Comparison of ENCODE assay signal across 26 cellular contexts in genomic region chr6:31949926-31950548, GRCh38. TPM values are rescaled to one million over a fixed set of nuclear protein-coding genes. Genes with fewer than 3 reads are reported as not detected.
DNase-seq lines count a peak whose midpoint lies in the region; ATAC-seq and TF ChIP-seq lines count a peak whose summit lies in the region.
"Had no signal": no experiment of that assay in that cellular context is flagged by ENCODE, and none has a peak within 500 bp of the region (broad histone marks: within the 10 kb centered on the region; RNA-seq: fewer than 3 reads in every experiment).

No MANE protein-coding gene starts in this region.

- DNase-seq in CD8-positive, alpha-beta memory T cell: no peak
- no peak for DNase-seq in activated naive CD4-positive, alpha-beta T cell treated with anti-CD3 and anti-CD28 coated beads, Interleukin-2, amount 10 ng/mL, durations not matched to agents 7 days and 5 days
- no peak for DNase-seq in T-helper 2 cell treated with Interferon-gamma antibody and Interleukin-4, amounts not matched to agents 5 μg/mL and 100 μg/mL, for 36 hours (ENCODE audit: low spot score)
- DNase-seq: activated CD4-positive, alpha-beta T cell treated with anti-CD3 and anti-CD28 coated beads for 48 hours; activated CD8-positive, alpha-beta memory T cell treated with anti-CD3 and anti-CD28 coated beads, Interleukin-2, amount 50 U/mL, for 4 hours; DMS 273 treated with DMSO at 0.1 percent for 48 hours; effector CD4-positive, alpha-beta T cell; foreskin fibroblast; heart right ventricle; left colon; NCI-H1105; NCI-H2029 treated with DMSO at 0.1 percent for 48 hours; NCI-H2227 treated with DMSO at 0.1 percent for 48 hours; NCI-H69; psoas muscle; stimulated activated CD8-positive, alpha-beta memory T cell treated with anti-CD3 and anti-CD28 coated beads, Interleukin-4, amount 100 ng/mL, for 48 hours; upper lobe of left lung had no signal

- CTCF ChIA-PET in CD8-positive, alpha-beta memory T cell (lab: Charles Lee): no interaction called here
- CTCF ChIA-PET in activated naive CD4-positive, alpha-beta T cell treated with anti-CD3 and anti-CD28 coated beads, Interleukin-2, amount 10 ng/mL, durations not matched to agents 7 days and 5 days (lab: Charles Lee): interaction anchor here (0.8 kb wide), 1 partner anchor 26 kb away, joined by 3 read pairs; no protein-coding TSS in a partner anchor

- peaks cover 11 to 44% (median 12%) of the 10 kb centered on the region in 3 donors for H3K36me3 Mint-ChIP-seq in CD8-positive, alpha-beta memory T cell
- H3K36me3 Mint-ChIP-seq in activated naive CD4-positive, alpha-beta T cell treated with anti-CD3 and anti-CD28 coated beads, Interleukin-2, amount 10 ng/mL, durations not matched to agents 7 days and 5 days: peaks cover 27% of the 10 kb centered on the region
- H3K36me3 Mint-ChIP-seq in T-helper 2 cell treated with Interferon-gamma antibody and Interleukin-4, amounts not matched to agents 5 μg/mL and 100 μg/mL, for 36 hours (ENCODE audit: low read depth): peaks cover 22% of the 10 kb centered on the region

- no peak overlapping the region for H3K4me3 Mint-ChIP-seq in CD8-positive, alpha-beta memory T cell
- H3K4me3 Mint-ChIP-seq in activated naive CD4-positive, alpha-beta T cell treated with anti-CD3 and anti-CD28 coated beads, Interleukin-2, amount 10 ng/mL, durations not matched to agents 7 days and 5 days: no peak overlapping the region
- H3K4me3 Mint-ChIP-seq in T-helper 2 cell treated with Interferon-gamma antibody and Interleukin-4, amounts not matched to agents 5 μg/mL and 100 μg/mL, for 36 hours: no peak overlapping the region
- H3K4me3 Mint-ChIP-seq: IgD-negative memory B cell, memory B cell had no signal

- H3K4me1 ChIP-seq in CD8-positive, alpha-beta memory T cell (ENCODE audit: insufficient read depth, low read length): no peaks in the 10 kb centered on the region
- peaks cover 2 to 32% (median 20%) of the 10 kb centered on the region in 4 donors for H3K4me1 ChIP-seq in liver (ENCODE audit: control insufficient read depth in 4 of 4, insufficient read depth in 4 of 4, low read length in 3 of 4)
- H3K4me1 ChIP-seq: HAP-1, psoas muscle had no signal

- H3K27ac Mint-ChIP-seq in CD8-positive, alpha-beta memory T cell: peak overlapping the region in 5 of 8 donors; percentile 34 to 78 (median 76)
- H3K27ac Mint-ChIP-seq in activated naive CD4-positive, alpha-beta T cell treated with anti-CD3 and anti-CD28 coated beads, Interleukin-2, amount 10 ng/mL, durations not matched to agents 7 days and 5 days: no peak overlapping the region
- H3K27ac Mint-ChIP-seq in T-helper 2 cell treated with Interferon-gamma antibody and Interleukin-4, amounts not matched to agents 5 μg/mL and 100 μg/mL, for 36 hours: no peak overlapping the region
- H3K27ac Mint-ChIP-seq: memory B cell had no signal

- H3K27me3 ChIP-seq in CD8-positive, alpha-beta memory T cell (ENCODE audit: insufficient read depth, low read length, poor library complexity, severe bottlenecking): no peaks in the 10 kb centered on the region
- H3K27me3 ChIP-seq in liver (ENCODE audit: control insufficient read depth in 4 of 4, insufficient read depth in 4 of 4, low read length in 3 of 4): no peaks in the 10 kb centered on the region
- H3K27me3 ChIP-seq: heart right ventricle, upper lobe of left lung had no signal

- no peaks in the 10 kb centered on the region for H3K9me3 ChIP-seq in CD8-positive, alpha-beta memory T cell (ENCODE audit: low read length)
- no peaks in the 10 kb centered on the region for H3K9me3 ChIP-seq in liver (ENCODE audit: control insufficient read depth in 4 of 4, low read length in 3 of 4)
- H3K9me3 ChIP-seq: HAP-1, heart right ventricle, neutrophil, psoas muscle, upper lobe of left lung had no signal

- WGBS in liver: 92% methylated on average over 7 of the region's 7 CpGs

- ATAC-seq in HG03354 (IDR thresholded peaks at IDR 0.05; ENCODE audit: poor library complexity, severe bottlenecking, unreplicated experiment): no peak
- ATAC-seq: heart right ventricle, left colon, psoas muscle had no signal

- no peak overlapping the region for H3K27ac ChIP-seq in CD8-positive, alpha-beta memory T cell (ENCODE audit: low read depth, low read length)
- H3K27ac ChIP-seq in liver (ENCODE audit: low read depth in 1 of 2, low read length in 2 of 2): peak overlapping the region; percentile 8 to 41
- H3K27ac ChIP-seq: heart right ventricle, neutrophil, psoas muscle, RWPE1, VCaP had no signal

- POLR2A ChIA-PET in CD8-positive, alpha-beta memory T cell (lab: Charles Lee): no interaction called here

- no peaks in the 10 kb centered on the region for H3K9me3 Mint-ChIP-seq in CD8-positive, alpha-beta memory T cell
- H3K9me3 Mint-ChIP-seq in activated naive CD4-positive, alpha-beta T cell treated with anti-CD3 and anti-CD28 coated beads, Interleukin-2, amount 10 ng/mL, durations not matched to agents 7 days and 5 days: no peaks in the 10 kb centered on the region
- H3K9me3 Mint-ChIP-seq in T-helper 2 cell treated with Interferon-gamma antibody and Interleukin-4, amounts not matched to agents 5 μg/mL and 100 μg/mL, for 36 hours: no peaks in the 10 kb centered on the region
- H3K9me3 Mint-ChIP-seq: IgD-negative memory B cell, memory B cell had no signal

- H3K4me1 Mint-ChIP-seq in CD8-positive, alpha-beta memory T cell: no peaks in the 10 kb centered on the region
- peaks cover 6% of the 10 kb centered on the region for H3K4me1 Mint-ChIP-seq in activated naive CD4-positive, alpha-beta T cell treated with anti-CD3 and anti-CD28 coated beads, Interleukin-2, amount 10 ng/mL, durations not matched to agents 7 days and 5 days
- H3K4me1 Mint-ChIP-seq in T-helper 2 cell treated with Interferon-gamma antibody and Interleukin-4, amounts not matched to agents 5 μg/mL and 100 μg/mL, for 36 hours (ENCODE audit: low read depth): no peaks in the 10 kb centered on the region
- H3K4me1 Mint-ChIP-seq: IgD-negative memory B cell had no signal

- no peak overlapping the region for H3K9ac ChIP-seq in liver (ENCODE audit: low read depth in 1 of 2, low read length in 2 of 2)

- no peak for TF ChIP-seq RAD21 in liver (IDR thresholded peaks at IDR 0.05)

- no peak for TF ChIP-seq CTCF in liver (IDR thresholded peaks at IDR 0.05; ENCODE audit: low read depth, low read length, missing input control)

- H3K4me3 ChIP-seq in CD8-positive, alpha-beta memory T cell (ENCODE audit: low read length): no peak overlapping the region
- H3K4me3 ChIP-seq in liver (ENCODE audit: low read depth in 1 of 3, low read length in 3 of 3): no peak overlapping the region
- H3K4me3 ChIP-seq: HAP-1, heart right ventricle, psoas muscle, upper lobe of left lung had no signal

- H3K27me3 Mint-ChIP-seq in CD8-positive, alpha-beta memory T cell: peaks cover 1 to 8% of the 10 kb centered on the region in 2 donors
- H3K27me3 Mint-ChIP-seq in activated naive CD4-positive, alpha-beta T cell treated with anti-CD3 and anti-CD28 coated beads, Interleukin-2, amount 10 ng/mL, durations not matched to agents 7 days and 5 days: peaks cover 19% of the 10 kb centered on the region
- H3K27me3 Mint-ChIP-seq in T-helper 2 cell treated with Interferon-gamma antibody and Interleukin-4, amounts not matched to agents 5 μg/mL and 100 μg/mL, for 36 hours (ENCODE audit: low read depth): no peaks in the 10 kb centered on the region
- H3K27me3 Mint-ChIP-seq: memory B cell had no signal

- peaks cover 27% of the 10 kb centered on the region for H3K36me3 ChIP-seq in CD8-positive, alpha-beta memory T cell (ENCODE audit: insufficient read depth, low read length)
- H3K36me3 ChIP-seq in liver (ENCODE audit: control insufficient read depth in 4 of 4, insufficient read depth in 3 of 4, low read depth in 1 of 4, low read length in 3 of 4): peaks cover 8 to 62% (median 45%) of the 10 kb centered on the region in 4 donors

TF ChIP-seq in PFSK-1, 5 proteins besides CTCF, POLR2A, EP300 and RAD21 (continues in another document):
- TF ChIP-seq POLR2AphosphoS5 (IDR thresholded peaks at IDR 0.05; ENCODE audit: low read depth, low read length) (peak; percentile 44; the same call in 1 of the 2 replicates), SIN3A (IDR thresholded peaks at IDR 0.05; ENCODE audit: borderline replicate concordance, insufficient read depth, low read length) (no peak), TAF1 (IDR thresholded peaks at IDR 0.05; ENCODE audit: borderline replicate concordance, insufficient read depth, low read length) (no peak), FOXP2 (optimal IDR thresholded peaks at IDR 0.05; ENCODE audit: borderline replicate concordance, extremely low read depth, extremely low read length, insufficient read depth) (no peak)

TF ChIP-seq in liver, 16 proteins besides CTCF, POLR2A, EP300 and RAD21 (continues in another document):
- no peak for TF ChIP-seq SP1 (IDR thresholded peaks at IDR 0.05)
- no peak for TF ChIP-seq FOXA1 (IDR thresholded peaks at IDR 0.05)
- no peak for TF ChIP-seq JUND (IDR thresholded peaks at IDR 0.05)
- no peak for TF ChIP-seq EGR1 (IDR thresholded peaks at IDR 0.05; ENCODE audit: low read depth in 2 of 2)
- TF ChIP-seq MAX (IDR thresholded peaks at IDR 0.05): no peak
- no peak for TF ChIP-seq YY1 (IDR thresholded peaks at IDR 0.05)
- no peak for TF ChIP-seq HNF4G (IDR thresholded peaks at IDR 0.05)

RNA-seq across cellular contexts. Expression of gene CFB, which starts 4.1 kb away (rescaled TPM):
- under 1 TPM; 0.31 to 0.40 TPM for total RNA-seq in CD8-positive, alpha-beta memory T cell
- 0.83 TPM for polyA plus RNA-seq in CD8-positive, alpha-beta memory T cell
- polyA plus RNA-seq in PFSK-1 (2012; ENCODE audit: insufficient read length, low read depth): 1.8 TPM
- 1,000 to 10,000 TPM; 2,016 to 3,272 TPM for total RNA-seq in liver
- 1,000 to 10,000 TPM; 3,136 to 3,144 TPM for polyA plus RNA-seq in liver
- polyA plus RNA-seq: IgD-negative memory B cell had no signal

RNA-seq across cellular contexts. Expression of gene NELFE, which starts 8.7 kb away (rescaled TPM):
- total RNA-seq in CD8-positive, alpha-beta memory T cell: 10 to 100 TPM; 86.1 to 90.6 TPM
- 79.6 TPM for polyA plus RNA-seq in CD8-positive, alpha-beta memory T cell
- polyA plus RNA-seq in PFSK-1 (2012; ENCODE audit: insufficient read length, low read depth): 225 TPM
- total RNA-seq in liver: 10 to 100 TPM; 11.1 to 21.8 TPM
- polyA plus RNA-seq in liver: 10 to 100 TPM; 11.9 to 14.2 TPM

RNA-seq across cellular contexts. Expression of gene SKIC2, which starts 8.9 kb away (rescaled TPM):
- 100 to 1,000 TPM; 110 to 114 TPM for total RNA-seq in CD8-positive, alpha-beta memory T cell
- polyA plus RNA-seq in CD8-positive, alpha-beta memory T cell: 21.1 TPM
- 104 TPM for polyA plus RNA-seq in PFSK-1 (2012; ENCODE audit: insufficient read length, low read depth)
- total RNA-seq in liver: 10 to 100 TPM; 34.7 to 57.6 TPM
- 10 to 100 TPM; 26.7 to 34.3 TPM for polyA plus RNA-seq in liver

RNA-seq across cellular contexts. Expression of gene DXO, which starts 21.9 kb away (rescaled TPM):
- total RNA-seq in CD8-positive, alpha-beta memory T cell: 10 to 100 TPM; 13.8 to 15.8 TPM
- polyA plus RNA-seq in CD8-positive, alpha-beta memory T cell: 16.8 TPM
- 31.7 TPM for polyA plus RNA-seq in PFSK-1 (2012; ENCODE audit: insufficient read length, low read depth)
- total RNA-seq in liver: 10 to 100 TPM in 1 of 2 donors, 1 to 10 TPM in 1; 4.5 to 11.0 TPM
- polyA plus RNA-seq in liver: 1 to 10 TPM; 8.9 to 9.7 TPM

RNA-seq across cellular contexts. Expression of gene C2, which starts 22.5 kb away (rescaled TPM):
- under 1 TPM; 0.70 to 0.73 TPM for total RNA-seq in CD8-positive, alpha-beta memory T cell
- not detected for polyA plus RNA-seq in CD8-positive, alpha-beta memory T cell
- 49.8 TPM for polyA plus RNA-seq in PFSK-1 (2012; ENCODE audit: insufficient read length, low read depth)
- total RNA-seq in liver: 100 to 1,000 TPM; 212 to 354 TPM
- 100 to 1,000 TPM; 441 to 522 TPM for polyA plus RNA-seq in liver
- polyA plus RNA-seq: IgD-negative memory B cell had no signal

Comparison
In these comparisons a context has a peak if more than half of its experiments do, and no peak if none do; other contexts are left out.
1. H3K27ac Mint-ChIP-seq: peak in CD8-positive, alpha-beta memory T cell (5 of 8); none in activated naive CD4-positive, alpha-beta T cell treated with anti-CD3 and anti-CD28 coated beads, Interleukin-2, amount 10 ng/mL, durations not matched to agents 7 days and 5 days (single experiment) and T-helper 2 cell treated with Interferon-gamma antibody and Interleukin-4, amounts not matched to agents 5 μg/mL and 100 μg/mL, for 36 hours (single experiment).
2. RNA of gene CFB, which starts 4.1 kb away (total RNA-seq): 2,016 to 3,272 TPM in liver; 0.31 to 0.40 TPM in CD8-positive, alpha-beta memory T cell; every median in the first group is over 1,000 times any median in the second.